Comparison of ENCODE assay signal across 1 cellular context in the genomic region with DNA sequence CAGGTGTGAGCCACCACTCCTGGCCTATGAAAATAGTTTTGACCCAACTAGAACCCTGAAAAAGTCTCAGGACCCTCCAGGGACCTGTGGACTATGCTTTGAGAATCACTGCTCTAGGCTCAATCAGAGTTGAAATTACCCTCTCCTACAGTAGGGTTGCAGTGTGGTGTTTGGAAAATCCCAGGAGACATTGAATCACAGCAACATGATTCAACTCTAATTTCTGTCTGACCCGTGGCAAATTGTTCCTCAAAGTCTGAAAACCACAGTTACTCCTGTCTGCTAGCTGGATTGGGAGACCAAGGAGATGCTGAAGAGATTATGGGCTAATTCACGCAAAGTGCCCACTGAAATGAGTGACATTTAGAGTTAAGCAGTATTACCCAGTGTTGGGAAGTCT.
TF ChIP-seq lines count a peak whose summit lies in the region.

No MANE protein-coding gene starts in this region.

TF ChIP-seq in GM23338, 12 proteins besides CTCF, POLR2A, EP300 and RAD21 (continued from another document):
- TF ChIP-seq, protein P1, sequence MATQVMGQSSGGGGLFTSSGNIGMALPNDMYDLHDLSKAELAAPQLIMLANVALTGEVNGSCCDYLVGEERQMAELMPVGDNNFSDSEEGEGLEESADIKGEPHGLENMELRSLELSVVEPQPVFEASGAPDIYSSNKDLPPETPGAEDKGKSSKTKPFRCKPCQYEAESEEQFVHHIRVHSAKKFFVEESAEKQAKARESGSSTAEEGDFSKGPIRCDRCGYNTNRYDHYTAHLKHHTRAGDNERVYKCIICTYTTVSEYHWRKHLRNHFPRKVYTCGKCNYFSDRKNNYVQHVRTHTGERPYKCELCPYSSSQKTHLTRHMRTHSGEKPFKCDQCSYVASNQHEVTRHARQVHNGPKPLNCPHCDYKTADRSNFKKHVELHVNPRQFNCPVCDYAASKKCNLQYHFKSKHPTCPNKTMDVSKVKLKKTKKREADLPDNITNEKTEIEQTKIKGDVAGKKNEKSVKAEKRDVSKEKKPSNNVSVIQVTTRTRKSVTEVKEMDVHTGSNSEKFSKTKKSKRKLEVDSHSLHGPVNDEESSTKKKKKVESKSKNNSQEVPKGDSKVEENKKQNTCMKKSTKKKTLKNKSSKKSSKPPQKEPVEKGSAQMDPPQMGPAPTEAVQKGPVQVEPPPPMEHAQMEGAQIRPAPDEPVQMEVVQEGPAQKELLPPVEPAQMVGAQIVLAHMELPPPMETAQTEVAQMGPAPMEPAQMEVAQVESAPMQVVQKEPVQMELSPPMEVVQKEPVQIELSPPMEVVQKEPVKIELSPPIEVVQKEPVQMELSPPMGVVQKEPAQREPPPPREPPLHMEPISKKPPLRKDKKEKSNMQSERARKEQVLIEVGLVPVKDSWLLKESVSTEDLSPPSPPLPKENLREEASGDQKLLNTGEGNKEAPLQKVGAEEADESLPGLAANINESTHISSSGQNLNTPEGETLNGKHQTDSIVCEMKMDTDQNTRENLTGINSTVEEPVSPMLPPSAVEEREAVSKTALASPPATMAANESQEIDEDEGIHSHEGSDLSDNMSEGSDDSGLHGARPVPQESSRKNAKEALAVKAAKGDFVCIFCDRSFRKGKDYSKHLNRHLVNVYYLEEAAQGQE (IDR thresholded peaks at IDR 0.05; ENCODE audit: unreplicated experiment), result no peak
TF ChIP-seq in GM23338: peak in this region for 0.
